Comparison of ENCODE assay signal across 8 cellular contexts in genomic region chr17:7558544-7559306, GRCh38. TPM values are rescaled to one million over a fixed set of nuclear protein-coding genes. Genes with fewer than 3 reads are reported as not detected.
A peak's percentile ranks its signal among the peaks of the same experiment; 100 is the strongest.
DNase-seq lines count a peak whose midpoint lies in the region; ATAC-seq and TF ChIP-seq lines count a peak whose summit lies in the region.
"Had no signal": no experiment of that assay in that cellular context is flagged by ENCODE, and none has a peak within 500 bp of the region (broad histone marks: within the 10 kb centered on the region; RNA-seq: fewer than 3 reads in every experiment).

TNFSF13 (plus strand) TSS chr17:7558750; CDS start chr17:7559040, 290 bp downstream.

- POLR2A ChIA-PET in WTC11 (lab: Charles Lee) = interaction anchor here (1.2 kb wide), 1 partner anchor 13 kb away, joined by 4 read pairs; no protein-coding TSS in a partner anchor

- H3K9me3 Mint-ChIP-seq in WTC11 = no peaks in the 10 kb centered on the region
- peaks cover 17% of the 10 kb centered on the region for H3K9me3 Mint-ChIP-seq in glutamatergic neuron (ENCODE audit: unreplicated experiment)

- peak within 1 kb of the TSS; percentile 76 for H2AFZ ChIP-seq in hepatocyte

- H3K27ac ChIP-seq in HUES48 (ENCODE audit: low read depth, low read length) (peak within 1 kb of the TSS; percentile 50), hepatocyte (peak within 1 kb of the TSS; percentile 92), spleen (peak within 1 kb of the TSS; percentile 81 to 98 (median 94))
- H3K27ac ChIP-seq: SJSA1 had no signal

- H3K4me1 Mint-ChIP-seq in WTC11 (peaks cover 60% of the 10 kb centered on the region), glutamatergic neuron (ENCODE audit: low read depth, unreplicated experiment) (peaks cover 16% of the 10 kb centered on the region)

- no peak for TF ChIP-seq CTCF in WTC11 (IDR thresholded peaks at IDR 0.05)
- no peak for TF ChIP-seq CTCF in hepatocyte (IDR thresholded peaks at IDR 0.05; ENCODE audit: poor library complexity)
- TF ChIP-seq CTCF in spleen (IDR thresholded peaks at IDR 0.05 in 8 of 11, conservative IDR thresholded peaks at IDR 0.05 in 3 of 11) = no peak
- no peak for TF ChIP-seq CTCF in glutamatergic neuron (IDR thresholded peaks at IDR 0.05; ENCODE audit: partially characterized antibody, unreplicated experiment)

- WGBS in hepatocyte (ENCODE audit: low lambda C conversion rate, missing lambda C conversion rate) = 89% methylated on average over 16 of the region's 16 CpGs
- 12 to 24% (median 16%) methylated on average over 16 of the region's 16 CpGs for WGBS in spleen, 5 donors

- peak within 1 kb of the TSS; percentile 73 for H3K4me2 ChIP-seq in hepatocyte

- peak within 1 kb of the TSS; percentile 57 for H3K4me3 Mint-ChIP-seq in WTC11
- no peak within 1 kb of the TSS for H3K4me3 Mint-ChIP-seq in glutamatergic neuron (ENCODE audit: unreplicated experiment)

- peak within 1 kb of the TSS; percentile 51; the same call in 1 of the 2 replicates for H3K9ac ChIP-seq in HUES48 (ENCODE audit: low read depth, low read length)

- ATAC-seq in WTC11 = no peak
- no peak for ATAC-seq in HG02852 (IDR thresholded peaks at IDR 0.05; ENCODE audit: unreplicated experiment)

- CTCF ChIA-PET in WTC11 (lab: Charles Lee) = interaction anchor here (0.5 to 3.6 kb wide), 10 partner anchors 9 to 203 kb away, joined by 3 to 79 read pairs (median 6); partner anchors contain the start of genes FGF11, PLSCR3, SOX15 and TMEM102

- H3K4me3 ChIP-seq in HUES48 (ENCODE audit: low read depth, low read length) (peak within 1 kb of the TSS; percentile 30; the same call in 1 of the 2 replicates), hepatocyte (no peak within 1 kb of the TSS), spleen (peak within 1 kb of the TSS; percentile 13 to 96 (median 55))
- H3K4me3 ChIP-seq: SJSA1 had no signal

- intact Hi-C loops in spleen (cut with DNase I; ENCODE audit: low total_unique reads) = no loop called here

- H3K4me1 ChIP-seq in HUES48 (ENCODE audit: control insufficient read depth, insufficient read depth, low read length) (peaks cover 43% of the 10 kb centered on the region), hepatocyte (ENCODE audit: insufficient read depth) (peaks cover 39% of the 10 kb centered on the region), spleen (peaks cover 38 to 95% (median 67%) of the 10 kb centered on the region in 6 donors)

- in situ Hi-C loops in ACHN (cut with HindIII; ENCODE audit: low pct_ligation_motif_present, low pct_unique_long_range_greater_than_20kb, low sequenced_read_pairs) = no loop called here

- H3K27ac Mint-ChIP-seq in WTC11 (peak within 1 kb of the TSS; percentile 92), glutamatergic neuron (ENCODE audit: unreplicated experiment) (no peak within 1 kb of the TSS)

- peaks cover 4% of the 10 kb centered on the region; the same call in 1 of the 2 replicates for H3K36me3 Mint-ChIP-seq in WTC11
- H3K36me3 Mint-ChIP-seq in glutamatergic neuron (ENCODE audit: unreplicated experiment) = peaks cover 2% of the 10 kb centered on the region

- H3K27me3 Mint-ChIP-seq in WTC11 (ENCODE audit: low read depth) (no peaks in the 10 kb centered on the region; the same call in 1 of the 2 replicates), glutamatergic neuron (ENCODE audit: unreplicated experiment) (peaks cover 10% of the 10 kb centered on the region)

- peaks cover 17% of the 10 kb centered on the region for H3K79me2 ChIP-seq in hepatocyte

- DNase-seq in WTC11 (ENCODE audit: low spot score) (no peak), hepatocyte (ENCODE audit: low spot score) (no peak), spleen (peak; percentile 88), glutamatergic neuron (no peak), ACHN (no peak)

- TF ChIP-seq POLR2A in spleen (IDR thresholded peaks at IDR 0.05) = no peak

- H3K9me3 ChIP-seq in HUES48 (ENCODE audit: control insufficient read depth, insufficient read depth, low read length) (no peaks in the 10 kb centered on the region), hepatocyte (ENCODE audit: low read depth) (no peaks in the 10 kb centered on the region), spleen (no peaks in the 10 kb centered on the region)
- H3K9me3 ChIP-seq: SJSA1 had no signal

- H3K36me3 ChIP-seq in HUES48 (ENCODE audit: control insufficient read depth, insufficient read depth, low read length) = peaks cover 4% of the 10 kb centered on the region
- no peaks in the 10 kb centered on the region for H3K36me3 ChIP-seq in hepatocyte (replicated peaks; ENCODE audit: insufficient read depth, low read depth)
- H3K36me3 ChIP-seq in spleen = peaks cover 0 to 31% (median 6%) of the 10 kb centered on the region in 6 donors

- no peaks in the 10 kb centered on the region for H3K27me3 ChIP-seq in HUES48 (ENCODE audit: control insufficient read depth, insufficient read depth, low read length)
- no peaks in the 10 kb centered on the region for H3K27me3 ChIP-seq in hepatocyte
- H3K27me3 ChIP-seq in spleen (replicated peaks in 1 of 7) = no peaks in the 10 kb centered on the region
- H3K27me3 ChIP-seq: SJSA1 had no signal

- no peaks in the 10 kb centered on the region for H4K20me1 ChIP-seq in hepatocyte (ENCODE audit: insufficient read depth, poor library complexity, severe bottlenecking)

- H3K9me2 ChIP-seq in hepatocyte (replicated peaks; ENCODE audit: insufficient read depth) = no peaks in the 10 kb centered on the region

TF ChIP-seq in WTC11, 78 proteins besides CTCF, POLR2A, EP300 and RAD21:
- no peak for TF ChIP-seq GRHL2 (CRISPR knock-in tag; IDR thresholded peaks at IDR 0.05; ENCODE audit: insufficient replicate concordance, severe bottlenecking)
- TF ChIP-seq ZNF423 (CRISPR knock-in tag; IDR thresholded peaks at IDR 0.05) = no peak
- TF ChIP-seq NFATC4 (CRISPR knock-in tag; IDR thresholded peaks at IDR 0.05) = no peak
- no peak for TF ChIP-seq ZBTB43 (CRISPR knock-in tag; IDR thresholded peaks at IDR 0.05)
- no peak for TF ChIP-seq USF1 (CRISPR knock-in tag; IDR thresholded peaks at IDR 0.05)
- TF ChIP-seq CREM (CRISPR knock-in tag; IDR thresholded peaks at IDR 0.05) = no peak
- TF ChIP-seq ELF4 (CRISPR knock-in tag; IDR thresholded peaks at IDR 0.05; ENCODE audit: low read depth) = no peak
- TF ChIP-seq CBFB (CRISPR knock-in tag; IDR thresholded peaks at IDR 0.05; ENCODE audit: low read depth) = no peak
TF ChIP-seq in WTC11: peak in this region for 0.

RNA-seq across cellular contexts. Expression of gene TNFSF13, which starts in this region (rescaled TPM):
- total RNA-seq in WTC11 (2021) (2.2 to 3.2 TPM (median 2.9 TPM) in 3 replicates), hepatocyte (0.90 and 11.0 TPM in 2 replicates), spleen (10 to 100 TPM; 14.5 to 54.0 (median 31.6) TPM), glutamatergic neuron (ENCODE audit: unreplicated experiment) (not detected)
- polyA plus RNA-seq in hepatocyte (2.4 and 5.4 TPM in 2 replicates), spleen (10 to 100 TPM; 19.9 to 23.4 (median 20.5) TPM)
